8 cellular contexts compared by ENCODE assay signal in the genomic region with DNA sequence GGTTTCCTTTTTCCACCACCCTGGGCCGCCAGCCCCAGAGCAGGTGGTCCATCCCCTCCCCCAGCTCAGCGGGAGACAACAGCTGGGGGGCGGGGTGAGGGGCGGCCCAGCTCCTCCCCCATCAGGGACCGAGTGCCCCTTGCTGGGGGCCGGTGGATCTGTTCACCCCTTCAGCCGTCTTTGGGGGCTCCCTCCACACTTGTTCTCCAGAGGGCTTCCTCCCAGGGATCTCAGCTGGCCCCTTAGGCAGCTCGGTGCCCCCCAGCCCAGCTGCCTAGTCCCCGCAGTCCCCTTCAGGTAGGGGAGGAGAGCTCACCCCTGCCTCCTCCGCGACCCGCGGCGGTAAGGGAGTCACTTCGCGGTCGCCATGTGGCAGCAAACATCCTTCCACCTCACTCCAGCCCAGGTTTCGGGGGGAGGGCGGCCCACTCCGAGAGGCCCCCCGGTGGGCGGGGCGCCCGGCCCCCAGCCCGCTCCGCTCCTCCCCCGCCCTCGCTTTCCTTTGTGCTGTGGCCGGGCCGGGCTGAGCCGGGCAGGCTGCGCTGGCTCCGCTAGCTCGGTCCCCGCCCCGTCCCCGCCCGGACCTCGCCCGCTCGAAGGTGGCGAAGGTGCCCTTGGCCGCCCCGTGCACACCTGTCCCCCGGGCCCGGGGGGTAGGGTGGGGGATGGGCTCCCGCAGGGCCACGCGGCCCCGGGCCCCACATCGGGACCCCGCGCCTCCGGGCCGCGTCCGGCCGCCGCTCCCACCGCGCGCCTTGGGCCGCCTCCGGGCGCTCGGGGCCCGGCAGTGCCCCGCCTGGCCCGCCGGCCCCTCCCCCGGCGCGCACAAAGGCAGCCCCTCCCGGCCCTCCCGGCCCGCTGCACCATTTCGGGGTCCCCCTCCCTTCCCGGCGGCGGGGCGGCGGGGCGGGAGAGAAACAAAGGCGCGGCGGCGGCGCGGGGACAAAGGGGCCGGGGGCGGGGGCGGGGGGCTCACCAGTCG. TPM values are rescaled to one million over a fixed set of nuclear protein-coding genes. Genes with fewer than 3 reads are reported as not detected.
A peak's percentile ranks its signal among the peaks of the same experiment; 100 is the strongest.
DNase-seq lines count a peak whose midpoint lies in the region; ATAC-seq and TF ChIP-seq lines count a peak whose summit lies in the region.

No MANE protein-coding gene starts in this region.

- TF ChIP-seq CTCF in foreskin fibroblast (IDR thresholded peaks at IDR 0.05; ENCODE audit: low read depth, low read length) (no peak), progenitor cell of endocrine pancreas (IDR thresholded peaks at IDR 0.05; ENCODE audit: unreplicated experiment) (no peak)

- H3K27ac Mint-ChIP-seq in progenitor cell of endocrine pancreas, result peak overlapping the region; percentile 90

- peak; percentile 49 for ATAC-seq in GM19351 (IDR thresholded peaks at IDR 0.05; ENCODE audit: unreplicated experiment)
- ATAC-seq in activated T-cell treated with anti-CD3 and anti-CD28 coated beads, Interleukin-2, amount 50 U/mL, for 4 hours, result peak; percentile 61 to 68

- H3K36me3 Mint-ChIP-seq in activated T-cell treated with anti-CD3 and anti-CD28 coated beads, Interleukin-2, amount 50 U/mL, for 4 hours (ENCODE audit: insufficient read depth), result no peaks in the 10 kb centered on the region
- peaks cover 9% of the 10 kb centered on the region for H3K36me3 Mint-ChIP-seq in progenitor cell of endocrine pancreas (ENCODE audit: insufficient read depth)

- peak overlapping the region; percentile 81 to 84 for H3K4me3 ChIP-seq in foreskin fibroblast (ENCODE audit: low read depth in 1 of 2, low read length in 2 of 2)

- H3K4me3 Mint-ChIP-seq in activated T-cell treated with anti-CD3 and anti-CD28 coated beads, Interleukin-2, amount 50 U/mL, for 4 hours, result peak overlapping the region; percentile 72
- peak overlapping the region; percentile 82 for H3K4me3 Mint-ChIP-seq in progenitor cell of endocrine pancreas (ENCODE audit: low read depth)

- peaks cover 8% of the 10 kb centered on the region for H3K27me3 Mint-ChIP-seq in activated T-cell treated with anti-CD3 and anti-CD28 coated beads, Interleukin-2, amount 50 U/mL, for 4 hours (ENCODE audit: low read depth)
- peaks cover 5% of the 10 kb centered on the region for H3K27me3 Mint-ChIP-seq in progenitor cell of endocrine pancreas

- peaks cover 24% of the 10 kb centered on the region for H3K4me1 Mint-ChIP-seq in activated T-cell treated with anti-CD3 and anti-CD28 coated beads, Interleukin-2, amount 50 U/mL, for 4 hours (ENCODE audit: low read depth)
- peaks cover 26% of the 10 kb centered on the region for H3K4me1 Mint-ChIP-seq in progenitor cell of endocrine pancreas (ENCODE audit: low read depth)

- no peaks in the 10 kb centered on the region for H3K9me3 Mint-ChIP-seq in activated T-cell treated with anti-CD3 and anti-CD28 coated beads, Interleukin-2, amount 50 U/mL, for 4 hours
- H3K9me3 Mint-ChIP-seq in progenitor cell of endocrine pancreas (ENCODE audit: low read depth), result no peaks in the 10 kb centered on the region

- peak; percentile 60 for DNase-seq in AG20443 (ENCODE audit: low spot score)
- DNase-seq in NCI-H1105 treated with DMSO at 0.1 percent for 48 hours (lab: John Stamatoyannopoulos, UW), result peak; percentile 10
- DNase-seq in activated T-cell treated with anti-CD3 and anti-CD28 coated beads, Interleukin-2, amount 50 U/mL, for 4 hours, result peak; percentile 51
- DNase-seq in foreskin fibroblast, result peak in 1 of 2 donors; percentile 66
- peak; percentile 69 for DNase-seq in progenitor cell of endocrine pancreas (ENCODE audit: low spot score, unreplicated experiment)
- DNase-seq in putamen (ENCODE audit: low spot score), result no peak
- no peak for DNase-seq in NOMO-1 (lab: John Stamatoyannopoulos, UW; ENCODE audit: unreplicated experiment in 2 of 2)

RNA-seq across cellular contexts. Expression of gene DBN1, which starts 0.7 kb away (rescaled TPM):
- total RNA-seq in activated T-cell treated with anti-CD3 and anti-CD28 coated beads, Interleukin-2, amount 50 U/mL, for 4 hours, result 10 to 100 TPM; 16.6 to 48.5 (median 21.6) TPM
- total RNA-seq in progenitor cell of endocrine pancreas, result 396 and 422 TPM in 2 replicates

RNA-seq across cellular contexts. Expression of gene PDLIM7, which starts 24.7 kb away (rescaled TPM):
- total RNA-seq in activated T-cell treated with anti-CD3 and anti-CD28 coated beads, Interleukin-2, amount 50 U/mL, for 4 hours, result 10 to 100 TPM; 18.0 to 22.1 (median 19.0) TPM
- 113 and 119 TPM in 2 replicates for total RNA-seq in progenitor cell of endocrine pancreas

RNA-seq across cellular contexts. Expression of gene PRR7, which starts 26.1 kb away (rescaled TPM):
- total RNA-seq in activated T-cell treated with anti-CD3 and anti-CD28 coated beads, Interleukin-2, amount 50 U/mL, for 4 hours, result 10 to 100 TPM; 11.7 to 19.8 (median 14.2) TPM
- 11.7 and 13.1 TPM in 2 replicates for total RNA-seq in progenitor cell of endocrine pancreas

RNA-seq across cellular contexts. Expression of gene DOK3, which starts 36.9 kb away (rescaled TPM):
- total RNA-seq in activated T-cell treated with anti-CD3 and anti-CD28 coated beads, Interleukin-2, amount 50 U/mL, for 4 hours, result 1 to 10 TPM; 8.2 to 9.2 (median 8.7) TPM
- 11.6 and 13.7 TPM in 2 replicates for total RNA-seq in progenitor cell of endocrine pancreas

RNA-seq across cellular contexts. Expression of gene DDX41, which starts 44.0 kb away (rescaled TPM):
- total RNA-seq in activated T-cell treated with anti-CD3 and anti-CD28 coated beads, Interleukin-2, amount 50 U/mL, for 4 hours, result 100 to 1,000 TPM; 203 to 220 (median 207) TPM
- total RNA-seq in progenitor cell of endocrine pancreas, result 88.4 and 93.1 TPM in 2 replicates

Comparison
In these comparisons a context has a peak if more than half of its experiments do, and no peak if none do; other contexts are left out.
1. DNase-seq: peak in AG20443 (single experiment), NCI-H1105 treated with DMSO at 0.1 percent for 48 hours (single experiment), activated T-cell treated with anti-CD3 and anti-CD28 coated beads, Interleukin-2, amount 50 U/mL, for 4 hours (single experiment) and progenitor cell of endocrine pancreas (single experiment); none in putamen (single experiment) and NOMO-1 (0 of 2).